Comparison of ENCODE assay signal across 8 cellular contexts in genomic region chr1:23367791-23368561, GRCh38. TPM values are rescaled to one million over a fixed set of nuclear protein-coding genes. Genes with fewer than 3 reads are reported as not detected.
A peak's percentile ranks its signal among the peaks of the same experiment; 100 is the strongest.
DNase-seq lines count a peak whose midpoint lies in the region; ATAC-seq and TF ChIP-seq lines count a peak whose summit lies in the region.

No MANE protein-coding gene starts in this region.

- H3K27ac ChIP-seq in PC-9: peak overlapping the region; percentile 84
- H3K27ac ChIP-seq in esophagus (ENCODE audit: low read depth in 2 of 2, low read length in 1 of 2): peak overlapping the region; percentile 93 to 99

- WGBS in esophagus, 2 donors: 1 to 2% methylated on average over 35 to 41 of the region's 41 CpGs

- H4K20me1 ChIP-seq in PC-9 (ENCODE audit: insufficient read depth): no peaks in the 10 kb centered on the region

- H3K4me2 ChIP-seq in PC-9: peak overlapping the region; percentile 97

- 0 out of 2 replicates have a peak, but pooled peaks have one; percentile 22 for TF ChIP-seq CTCF in PC-9 (conservative IDR thresholded peaks at IDR 0.05)

- H3K9me3 ChIP-seq in PC-9 (ENCODE audit: insufficient read depth, low read depth): peaks cover 16% of the 10 kb centered on the region
- peaks cover 0 to 5% of the 10 kb centered on the region in 2 donors for H3K9me3 ChIP-seq in esophagus (ENCODE audit: control insufficient read depth in 2 of 2, insufficient read depth in 1 of 2, low read depth in 1 of 2, low read length in 1 of 2)
- peaks cover 1% of the 10 kb centered on the region for H3K9me3 ChIP-seq in mucosa of stomach (ENCODE audit: control insufficient read depth, low read length)

- peaks cover 15% of the 10 kb centered on the region for H3K36me3 Mint-ChIP-seq in activated T-cell treated with anti-CD3 and anti-CD28 coated beads, Interleukin-2, amount 50 U/mL, for 4 hours (ENCODE audit: insufficient read depth)

- peaks cover 37% of the 10 kb centered on the region for H3K4me1 ChIP-seq in PC-9 (replicated peaks; ENCODE audit: insufficient read depth)
- H3K4me1 ChIP-seq in esophagus (ENCODE audit: control insufficient read depth in 2 of 2, insufficient read depth in 2 of 2, low read length in 1 of 2): peaks cover 7 to 14% of the 10 kb centered on the region in 2 donors
- H3K4me1 ChIP-seq in mucosa of stomach (ENCODE audit: control insufficient read depth, insufficient read depth, low read length): peaks cover 24% of the 10 kb centered on the region

- H2AFZ ChIP-seq in PC-9: peak overlapping the region; percentile 99

- POLR2A ChIA-PET in PC-9 (lab: Charles Lee; ENCODE audit: unreplicated experiment): interaction anchor here (0.5 to 1.4 kb wide), 9 partner anchors 8 to 112 kb away, joined by 3 to 22 read pairs (median 4); partner anchors contain the start of gene HNRNPR

- peaks cover 65% of the 10 kb centered on the region for H3K79me2 ChIP-seq in PC-9 (ENCODE audit: low read depth)

- peak; percentile 98 for DNase-seq in DMS53 treated with DMSO at 0.1 percent for 48 hours (lab: John Stamatoyannopoulos, UW; ENCODE audit: unreplicated experiment)
- peak; percentile 99 for DNase-seq in KBM-7
- peak; percentile 95 to 99 for DNase-seq in PC-9
- peak; percentile 96 for DNase-seq in activated T-cell treated with anti-CD3 and anti-CD28 coated beads, Interleukin-2, amount 50 U/mL, for 4 hours
- peak; percentile 97 for DNase-seq in stimulated activated CD8-positive, alpha-beta memory T cell treated with anti-CD3 and anti-CD28 coated beads, Interleukin-4, amount 100 ng/mL, for 48 hours

- no peaks in the 10 kb centered on the region for H3K27me3 Mint-ChIP-seq in activated T-cell treated with anti-CD3 and anti-CD28 coated beads, Interleukin-2, amount 50 U/mL, for 4 hours (ENCODE audit: low read depth)

- H3K4me3 Mint-ChIP-seq in activated T-cell treated with anti-CD3 and anti-CD28 coated beads, Interleukin-2, amount 50 U/mL, for 4 hours: peak overlapping the region; percentile 92

- intact Hi-C loops in PC-9 (cut with micrococcal nuclease; ENCODE audit: unreplicated experiment): loop anchor here (1.0 to 10.0 kb wide), 4 partner anchors 9 to 167 kb away; partner anchors contain the start of genes E2F2 and HNRNPR

- H3F3A ChIP-seq in PC-9 (ENCODE audit: insufficient read depth, low read depth): peaks cover 34% of the 10 kb centered on the region

- TSS peak; percentile 27 for BruUV-seq in PC-9 (replicated peaks; lab: Mats Ljungman, UMichigan)

- ATAC-seq in GM21723 (IDR thresholded peaks at IDR 0.05; ENCODE audit: unreplicated experiment): peak; percentile 91
- peak; percentile 92 to 93 for ATAC-seq in activated T-cell treated with anti-CD3 and anti-CD28 coated beads, Interleukin-2, amount 50 U/mL, for 4 hours

- peak overlapping the region; percentile 98 for H3K9ac ChIP-seq in mucosa of stomach (ENCODE audit: low read length)

- in situ Hi-C loops in KBM-7 (cut with MboI; ENCODE audit: low pct_unique_long_range_greater_than_20kb, low sequenced_read_pairs): no loop called here

- H3K9me2 ChIP-seq in PC-9 (ENCODE audit: insufficient read depth): no peaks in the 10 kb centered on the region

- H3K36me3 ChIP-seq in PC-9 (ENCODE audit: low read depth): peaks cover 28% of the 10 kb centered on the region
- H3K36me3 ChIP-seq in esophagus (ENCODE audit: control insufficient read depth in 2 of 2, insufficient read depth in 2 of 2, low read length in 1 of 2): peaks cover 4% of the 10 kb centered on the region in 2 donors
- peaks cover 6% of the 10 kb centered on the region for H3K36me3 ChIP-seq in mucosa of stomach (ENCODE audit: control insufficient read depth, insufficient read depth, low read length)

- peak overlapping the region; percentile 96 for H3K4me3 ChIP-seq in PC-9
- peak overlapping the region; percentile 84 to 95 for H3K4me3 ChIP-seq in esophagus (ENCODE audit: low read depth in 1 of 2, low read length in 2 of 2)
- peak overlapping the region; percentile 86 for H3K4me3 ChIP-seq in mucosa of stomach (ENCODE audit: low read length)

- CTCF ChIA-PET in PC-9 (lab: Charles Lee): interaction anchor here (0.6 to 1.4 kb wide), 3 partner anchors 36 to 260 kb away, joined by 3 to 4 read pairs (median 4); no protein-coding TSS in a partner anchor

- H3K4me1 Mint-ChIP-seq in activated T-cell treated with anti-CD3 and anti-CD28 coated beads, Interleukin-2, amount 50 U/mL, for 4 hours (ENCODE audit: low read depth): peaks cover 29% of the 10 kb centered on the region

- peaks cover 2% of the 10 kb centered on the region for H3K9me3 Mint-ChIP-seq in activated T-cell treated with anti-CD3 and anti-CD28 coated beads, Interleukin-2, amount 50 U/mL, for 4 hours

- H3K27me3 ChIP-seq in PC-9 (ENCODE audit: insufficient read depth, low read depth): no peaks in the 10 kb centered on the region
- H3K27me3 ChIP-seq in esophagus (ENCODE audit: control insufficient read depth in 1 of 2, insufficient read depth in 2 of 2, low read length in 2 of 2): no peaks in the 10 kb centered on the region
- H3K27me3 ChIP-seq in mucosa of stomach (ENCODE audit: control insufficient read depth, insufficient read depth, low read length): no peaks in the 10 kb centered on the region

RNA-seq across cellular contexts. Expression of gene ZNF436, which starts 1.7 kb away (rescaled TPM):
- total RNA-seq in PC-9 (2021): 12.2 and 14.0 TPM in 2 replicates
- total RNA-seq in activated T-cell treated with anti-CD3 and anti-CD28 coated beads, Interleukin-2, amount 50 U/mL, for 4 hours: 1 to 10 TPM; 3.1 to 4.7 (median 4.3) TPM
- 1 to 10 TPM; 6.2 to 9.6 TPM for polyA plus RNA-seq in esophagus

RNA-seq across cellular contexts. Expression of gene HNRNPR, which starts 23.9 kb away (rescaled TPM):
- total RNA-seq in PC-9 (2021): 149 and 198 TPM in 2 replicates
- total RNA-seq in activated T-cell treated with anti-CD3 and anti-CD28 coated beads, Interleukin-2, amount 50 U/mL, for 4 hours: 100 to 1,000 TPM; 253 to 269 (median 254) TPM
- 10 to 100 TPM; 46.5 to 62.3 TPM for polyA plus RNA-seq in esophagus

RNA-seq across cellular contexts. Expression of gene TCEA3, which starts 56.6 kb away (rescaled TPM):
- 2.7 and 3.5 TPM in 2 replicates for total RNA-seq in PC-9 (2021)
- total RNA-seq in activated T-cell treated with anti-CD3 and anti-CD28 coated beads, Interleukin-2, amount 50 U/mL, for 4 hours: 1 to 10 TPM; 1.6 to 2.6 (median 2.1) TPM
- polyA plus RNA-seq in esophagus: 10 to 100 TPM; 22.0 to 37.7 TPM

Comparison
In these comparisons a context has a peak if more than half of its experiments do, and no peak if none do; other contexts are left out.
1. Peak in every context shown above with its lines: DNase-seq, ATAC-seq, H3K4me3 ChIP-seq and H3K27ac ChIP-seq.